ENCODE assay signal across 7 cellular contexts in genomic region chr18:3441290-3441689, GRCh38. TPM values are rescaled to one million over a fixed set of nuclear protein-coding genes. Genes with fewer than 3 reads are reported as not detected.
A peak's percentile ranks its signal among the peaks of the same experiment; 100 is the strongest.
DNase-seq lines count a peak whose midpoint lies in the region; ATAC-seq and TF ChIP-seq lines count a peak whose summit lies in the region.

No MANE protein-coding gene starts in this region.

- no peaks in the 10 kb centered on the region for H3K27me3 ChIP-seq in neural progenitor cell

- peak; percentile 46 for TF ChIP-seq CTCF in neural progenitor cell (IDR thresholded peaks at IDR 0.05)

- no peaks in the 10 kb centered on the region for H3K36me3 ChIP-seq in neural progenitor cell

- H3K27me3 Mint-ChIP-seq in neural progenitor cell (ENCODE audit: insufficient read depth, low read depth), result no peaks in the 10 kb centered on the region

- ATAC-seq in HG02884 (IDR thresholded peaks at IDR 0.05; ENCODE audit: unreplicated experiment) (no peak), GM18870 (IDR thresholded peaks at IDR 0.05; ENCODE audit: unreplicated experiment) (no peak)

- H3K9me3 Mint-ChIP-seq in neural progenitor cell, result no peaks in the 10 kb centered on the region

- H3K79me2 ChIP-seq in neural progenitor cell (ENCODE audit: low read depth), result peaks cover 6% of the 10 kb centered on the region

- peak overlapping the region; percentile 1 for H3K4me2 ChIP-seq in neural progenitor cell

- H3K4me3 Mint-ChIP-seq in neural progenitor cell, result no peak overlapping the region

- H3K27ac ChIP-seq in neural progenitor cell, result no peak overlapping the region

- H4K20me1 ChIP-seq in neural progenitor cell (ENCODE audit: low read depth), result no peaks in the 10 kb centered on the region

- peaks cover 11% of the 10 kb centered on the region for H3F3A ChIP-seq in neural progenitor cell (ENCODE audit: low read depth)

- H3K4me1 ChIP-seq in neural progenitor cell, result peaks cover 18% of the 10 kb centered on the region

- DNase-seq in GM03348 (ENCODE audit: low spot score) (peak; percentile 23), NCI-H526 treated with DMSO at 0.1 percent for 48 hours (lab: John Stamatoyannopoulos, UW) (peak; percentile 13), erythroblast (lab: John Stamatoyannopoulos, UW) (peak; percentile 52 to 60), neural progenitor cell (ENCODE audit: low spot score) (peak; percentile 51)
- DNase-seq in activated CD4-positive, CD25-positive, alpha-beta regulatory T cell treated with anti-CD3 and anti-CD28 coated beads, Interleukin-2, amount 50 U/mL, for 72 hours, result no peak

- H3K36me3 Mint-ChIP-seq in neural progenitor cell, result no peaks in the 10 kb centered on the region

- H2AFZ ChIP-seq in neural progenitor cell (replicated peaks), result peak overlapping the region; percentile 21

- H3K4me3 ChIP-seq in neural progenitor cell, result no peak overlapping the region

- no peaks in the 10 kb centered on the region for H3K9me3 ChIP-seq in neural progenitor cell (ENCODE audit: low read depth)

- H3K9ac ChIP-seq in neural progenitor cell, result no peak overlapping the region

- H3K4me1 Mint-ChIP-seq in neural progenitor cell, result peaks cover 19% of the 10 kb centered on the region

- no peak for TF ChIP-seq POLR2A in erythroblast (IDR thresholded peaks at IDR 0.05; ENCODE audit: low read length)

- H3K27ac Mint-ChIP-seq in neural progenitor cell, result peak overlapping the region; percentile 46

RNA-seq across cellular contexts. Expression of gene TGIF1, which starts 8.7 kb away (rescaled TPM):
- total RNA-seq in neural progenitor cell (ENCODE audit: low replicate concordance), result 260 and 261 TPM in 2 replicates
